Comparison of ENCODE assay signal across 9 cellular contexts in the genomic region with DNA sequence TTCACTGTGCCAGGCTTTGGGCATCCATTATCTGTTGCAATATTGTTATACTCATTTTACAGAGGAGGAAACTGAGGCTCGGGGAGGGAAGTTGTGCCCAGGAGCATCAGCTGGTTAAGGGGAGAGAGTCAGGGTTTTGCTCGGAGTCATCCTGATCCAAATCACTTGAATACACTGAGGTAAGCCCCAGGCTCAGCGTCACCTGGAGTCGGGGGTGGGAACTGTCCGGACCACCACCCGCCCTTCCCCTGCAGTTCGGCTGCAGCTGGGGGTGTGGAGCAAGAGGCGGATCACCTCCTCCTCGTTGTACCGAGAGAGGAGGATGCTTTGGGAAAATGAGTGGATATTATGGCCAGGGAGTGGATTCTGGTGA. TPM values are rescaled to one million over a fixed set of nuclear protein-coding genes. Genes with fewer than 3 reads are reported as not detected.
A peak's percentile ranks its signal among the peaks of the same experiment; 100 is the strongest.
DNase-seq lines count a peak whose midpoint lies in the region; ATAC-seq and TF ChIP-seq lines count a peak whose summit lies in the region.
"Had no signal": no experiment of that assay in that cellular context is flagged by ENCODE, and none has a peak within 500 bp of the region (broad histone marks: within the 10 kb centered on the region; RNA-seq: fewer than 3 reads in every experiment).

No MANE protein-coding gene starts in this region.

- no peaks in the 10 kb centered on the region for H3K9me3 ChIP-seq in PC-9 (ENCODE audit: insufficient read depth, low read depth)
- no peaks in the 10 kb centered on the region for H3K9me3 ChIP-seq in esophagus (ENCODE audit: control insufficient read depth in 2 of 2, insufficient read depth in 1 of 2, low read depth in 1 of 2, low read length in 1 of 2)
- H3K9me3 ChIP-seq in neural progenitor cell (ENCODE audit: low read depth): no peaks in the 10 kb centered on the region

- H4K20me1 ChIP-seq in PC-9 (ENCODE audit: insufficient read depth) (no peaks in the 10 kb centered on the region), neural progenitor cell (ENCODE audit: low read depth) (peaks cover 5% of the 10 kb centered on the region)

- H3K9ac ChIP-seq in neural progenitor cell: no peak overlapping the region

- POLR2A ChIA-PET in PC-9 (lab: Charles Lee; ENCODE audit: unreplicated experiment): interaction anchor here (0.9 kb wide), 1 partner anchor 18 kb away, joined by 4 read pairs; no protein-coding TSS in a partner anchor

- TSS peak; percentile 43 for BruUV-seq in PC-9 (replicated peaks; lab: Mats Ljungman, UMichigan)

- H3K79me2 ChIP-seq in PC-9 (ENCODE audit: low read depth) (no peaks in the 10 kb centered on the region), neural progenitor cell (ENCODE audit: low read depth) (no peaks in the 10 kb centered on the region)

- H3F3A ChIP-seq in PC-9 (ENCODE audit: insufficient read depth, low read depth): no peaks in the 10 kb centered on the region
- peaks cover 6% of the 10 kb centered on the region for H3F3A ChIP-seq in neural progenitor cell (ENCODE audit: low read depth)

- H3K4me3 Mint-ChIP-seq in neural progenitor cell: peak overlapping the region; percentile 86

- no peak overlapping the region for H3K27ac ChIP-seq in PC-9
- peak overlapping the region in 1 of 2 donors; percentile 69 for H3K27ac ChIP-seq in esophagus (ENCODE audit: low read depth in 2 of 2, low read length in 1 of 2)
- no peak overlapping the region for H3K27ac ChIP-seq in neural progenitor cell
- H3K27ac ChIP-seq: VCaP had no signal

- peaks cover 15% of the 10 kb centered on the region for H3K4me1 Mint-ChIP-seq in neural progenitor cell

- no peaks in the 10 kb centered on the region for H3K36me3 Mint-ChIP-seq in neural progenitor cell

- no peaks in the 10 kb centered on the region for H3K9me3 Mint-ChIP-seq in neural progenitor cell

- no peak for DNase-seq in AG10803 (ENCODE audit: low read depth)
- peak in 1 of 2 experiments; percentile 12 for DNase-seq in PC-9
- peak; percentile 46 for DNase-seq in neural progenitor cell (ENCODE audit: low spot score)
- no peak for DNase-seq in NK-92 (lab: John Stamatoyannopoulos, UW; ENCODE audit: unreplicated experiment)
- no peak for DNase-seq in Ammon's horn (ENCODE audit: low spot score)

- H3K4me3 ChIP-seq in AG10803 (ENCODE audit: low read length): peak overlapping the region; percentile 87
- peak overlapping the region; percentile 68 for H3K4me3 ChIP-seq in PC-9
- H3K4me3 ChIP-seq in esophagus (ENCODE audit: low read depth in 1 of 2, low read length in 2 of 2): peak overlapping the region; percentile 50 to 51
- peak overlapping the region; percentile 62 for H3K4me3 ChIP-seq in neural progenitor cell

- CTCF ChIA-PET in PC-9 (lab: Charles Lee): interaction anchor here (1.0 kb wide), 1 partner anchor 136 kb away, joined by 3 read pairs; no protein-coding TSS in a partner anchor

- 3 to 6% methylated on average over 10 of the region's 10 CpGs for WGBS in esophagus, 2 donors

- H3K27me3 ChIP-seq in PC-9 (ENCODE audit: insufficient read depth, low read depth) (no peaks in the 10 kb centered on the region), esophagus (ENCODE audit: control insufficient read depth in 1 of 2, insufficient read depth in 2 of 2, low read length in 2 of 2) (no peaks in the 10 kb centered on the region), neural progenitor cell (peaks cover 96% of the 10 kb centered on the region)

- H3K27me3 Mint-ChIP-seq in neural progenitor cell (ENCODE audit: insufficient read depth, low read depth): peaks cover 28% of the 10 kb centered on the region

- intact Hi-C loops in PC-9 (cut with micrococcal nuclease; ENCODE audit: unreplicated experiment): loop anchor here (1.0 to 5.0 kb wide), 6 partner anchors 18 to 180 kb away; no protein-coding TSS in a partner anchor

- ATAC-seq in HG02981 (IDR thresholded peaks at IDR 0.05; ENCODE audit: unreplicated experiment) (no peak), GM19395 (IDR thresholded peaks at IDR 0.05; ENCODE audit: unreplicated experiment) (no peak)

- H3K36me3 ChIP-seq in PC-9 (ENCODE audit: low read depth) (no peaks in the 10 kb centered on the region), esophagus (ENCODE audit: control insufficient read depth in 2 of 2, insufficient read depth in 2 of 2, low read length in 1 of 2) (no peaks in the 10 kb centered on the region), neural progenitor cell (no peaks in the 10 kb centered on the region)

- H2AFZ ChIP-seq in PC-9: peak overlapping the region; percentile 76
- H2AFZ ChIP-seq in neural progenitor cell (replicated peaks): peak overlapping the region; percentile 92

- TF ChIP-seq CTCF in AG10803 (conservative IDR thresholded peaks at IDR 0.05; ENCODE audit: low read length) (peak; percentile 24), PC-9 (conservative IDR thresholded peaks at IDR 0.05) (no peak), neural progenitor cell (IDR thresholded peaks at IDR 0.05) (no peak)

- H3K9me2 ChIP-seq in PC-9 (ENCODE audit: insufficient read depth): no peaks in the 10 kb centered on the region

- peak overlapping the region; percentile 99 for H3K4me2 ChIP-seq in PC-9
- H3K4me2 ChIP-seq in neural progenitor cell: peak overlapping the region; percentile 98

- no peak overlapping the region for H3K27ac Mint-ChIP-seq in neural progenitor cell

- H3K4me1 ChIP-seq in PC-9 (replicated peaks; ENCODE audit: insufficient read depth): peaks cover 9% of the 10 kb centered on the region; the same call in 1 of the 2 replicates
- H3K4me1 ChIP-seq in esophagus (ENCODE audit: control insufficient read depth in 2 of 2, insufficient read depth in 2 of 2, low read length in 1 of 2): no peaks in the 10 kb centered on the region
- H3K4me1 ChIP-seq in neural progenitor cell: peaks cover 11% of the 10 kb centered on the region

RNA-seq across cellular contexts. Expression of gene HRH1, which starts 0.6 kb away (rescaled TPM):
- total RNA-seq in PC-9 (2021): 7.4 and 9.2 TPM in 2 replicates
- polyA plus RNA-seq in esophagus: 1 to 10 TPM; 1.2 to 2.2 TPM
- 0.09 and 0.19 TPM in 2 replicates for total RNA-seq in neural progenitor cell (ENCODE audit: low replicate concordance)
